Comparison of ENCODE assay signal across 13 cellular contexts in the genomic region with DNA sequence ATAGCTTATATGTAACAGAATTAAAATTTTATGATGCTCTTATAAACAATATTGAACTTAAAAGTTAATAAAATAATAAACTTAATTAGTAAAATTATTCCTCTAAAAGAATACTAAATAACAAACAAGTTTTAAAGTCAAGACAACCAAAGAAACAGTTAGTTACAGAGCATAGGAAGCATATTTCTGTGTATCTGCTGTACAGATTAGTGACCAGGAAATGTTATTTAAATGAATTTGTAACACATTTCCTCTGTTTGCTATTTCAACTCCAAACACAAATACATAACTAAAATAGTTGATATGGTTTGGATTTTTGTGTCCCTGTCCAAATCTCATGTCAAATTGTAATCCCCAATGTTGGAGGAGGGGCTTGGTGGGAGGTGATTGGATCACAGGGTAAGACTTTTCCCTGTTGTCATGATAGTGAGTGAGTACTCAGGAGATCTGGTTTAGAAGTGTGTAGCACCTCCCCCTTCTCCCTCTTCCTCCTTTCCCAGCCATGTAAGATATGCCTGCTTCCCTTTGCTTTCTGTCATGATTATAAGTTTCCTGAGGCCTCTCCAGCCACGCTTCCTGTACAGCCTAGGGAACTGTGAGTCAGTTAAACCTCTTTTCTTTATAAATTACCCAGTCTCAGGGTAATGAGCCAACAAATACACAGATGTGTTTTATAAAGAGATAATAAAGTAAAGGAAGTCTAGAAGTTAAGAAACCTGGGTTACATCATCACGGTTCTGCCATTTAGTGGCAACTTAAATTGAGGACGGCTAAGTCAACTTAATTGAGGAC. TPM values are rescaled to one million over a fixed set of nuclear protein-coding genes. Genes with fewer than 3 reads are reported as not detected.
A peak's percentile ranks its signal among the peaks of the same experiment; 100 is the strongest.
DNase-seq lines count a peak whose midpoint lies in the region; ATAC-seq, FAIRE-seq and TF ChIP-seq lines count a peak whose summit lies in the region.
"Had no signal": no experiment of that assay in that cellular context is flagged by ENCODE, and none has a peak within 500 bp of the region (broad histone marks: within the 10 kb centered on the region; RNA-seq: fewer than 3 reads in every experiment).

No MANE protein-coding gene starts in this region.

- H3K4me2 ChIP-seq in smooth muscle cell = no peak overlapping the region

- peak overlapping the region; percentile 13 for H3K27ac Mint-ChIP-seq in activated T-cell treated with anti-CD3 and anti-CD28 coated beads, Interleukin-2, amount 50 U/mL, for 24 hours
- H3K27ac Mint-ChIP-seq: activated naive CD8-positive, alpha-beta T cell treated with anti-CD3 and anti-CD28 coated beads, Interleukin-2, amount 10 ng/mL, durations not matched to agents 7 days and 5 days; T-helper 2 cell treated with Interferon-gamma antibody and Interleukin-4, amounts not matched to agents 5 μg/mL and 100 μg/mL, for 36 hours had no signal

- no peaks in the 10 kb centered on the region for H3K36me3 Mint-ChIP-seq in activated T-cell treated with anti-CD3 and anti-CD28 coated beads, Interleukin-2, amount 50 U/mL, for 24 hours (ENCODE audit: low read depth)

- H3K36me3 ChIP-seq in SK-N-MC (ENCODE audit: insufficient read depth, low read length) (no peaks in the 10 kb centered on the region; the same call in 1 of the 2 replicates), left ventricle myocardium inferior (no peaks in the 10 kb centered on the region), smooth muscle cell (ENCODE audit: low read depth) (no peaks in the 10 kb centered on the region), vagina (no peaks in the 10 kb centered on the region)

- no peak for ATAC-seq in HG03342 (IDR thresholded peaks at IDR 0.05; ENCODE audit: unreplicated experiment)
- ATAC-seq: sciatic nerve had no signal

- TF ChIP-seq POLR2A in vagina (IDR thresholded peaks at IDR 0.05) = no peak

- no peaks in the 10 kb centered on the region for H3K9me3 Mint-ChIP-seq in activated T-cell treated with anti-CD3 and anti-CD28 coated beads, Interleukin-2, amount 50 U/mL, for 24 hours
- H3K9me3 Mint-ChIP-seq: T-helper 2 cell treated with Interferon-gamma antibody and Interleukin-4, amounts not matched to agents 5 μg/mL and 100 μg/mL, for 36 hours had no signal

- H3K79me2 ChIP-seq in smooth muscle cell (ENCODE audit: low read depth) = peaks cover 100% of the 10 kb centered on the region

- H3K4me1 Mint-ChIP-seq in activated T-cell treated with anti-CD3 and anti-CD28 coated beads, Interleukin-2, amount 50 U/mL, for 24 hours (ENCODE audit: low read depth) = peaks cover 38% of the 10 kb centered on the region

- H3K27me3 ChIP-seq in left ventricle myocardium inferior (ENCODE audit: low read depth) = no peaks in the 10 kb centered on the region
- H3K27me3 ChIP-seq in smooth muscle cell (ENCODE audit: low read depth) = no peaks in the 10 kb centered on the region
- no peaks in the 10 kb centered on the region for H3K27me3 ChIP-seq in vagina

- WGBS in smooth muscle cell (ENCODE audit: low lambda C conversion rate) = 49% methylated on average over 3 of the region's 3 CpGs

- no peak for FAIRE-seq in D721Med (lab: Jason Lieb, UNC)

- intact Hi-C loops in left ventricle myocardium inferior (cut with micrococcal nuclease) = loop anchor here (10.0 kb wide), 1 partner anchor 52 kb away; a partner anchor contains a TSS
- intact Hi-C loops in vagina (cut with DNase I) = no loop called here

- H3K9ac ChIP-seq in SK-N-MC (ENCODE audit: insufficient read length) (no peak overlapping the region), smooth muscle cell (ENCODE audit: low read depth) (no peak overlapping the region)

- no peak overlapping the region for H3K4me3 Mint-ChIP-seq in activated T-cell treated with anti-CD3 and anti-CD28 coated beads, Interleukin-2, amount 50 U/mL, for 24 hours
- H3K4me3 Mint-ChIP-seq: activated naive CD8-positive, alpha-beta T cell treated with anti-CD3 and anti-CD28 coated beads, Interleukin-2, amount 10 ng/mL, durations not matched to agents 7 days and 5 days; T-helper 2 cell treated with Interferon-gamma antibody and Interleukin-4, amounts not matched to agents 5 μg/mL and 100 μg/mL, for 36 hours had no signal

- H3K9me3 ChIP-seq in SK-N-MC (ENCODE audit: low read depth, low read length) (peaks cover 2% of the 10 kb centered on the region; the same call in 1 of the 2 replicates), left ventricle myocardium inferior (replicated peaks) (peaks cover 4% of the 10 kb centered on the region), smooth muscle cell (replicated peaks; ENCODE audit: low read depth) (no peaks in the 10 kb centered on the region), vagina (no peaks in the 10 kb centered on the region)

- TF ChIP-seq CTCF in left ventricle myocardium inferior (IDR thresholded peaks at IDR 0.05; ENCODE audit: borderline replicate concordance) = no peak
- TF ChIP-seq CTCF in smooth muscle cell (IDR thresholded peaks at IDR 0.05; ENCODE audit: borderline replicate concordance, insufficient read depth, poor library complexity, severe bottlenecking) = no peak
- no peak for TF ChIP-seq CTCF in D721Med (IDR thresholded peaks at IDR 0.05; ENCODE audit: insufficient read depth, missing control alignments)
- no peak for TF ChIP-seq CTCF in vagina (IDR thresholded peaks at IDR 0.05)

- H3K27ac ChIP-seq in SK-N-MC (peak overlapping the region; percentile 88), left ventricle myocardium inferior (replicated peaks) (peak overlapping the region; percentile 61), smooth muscle cell (ENCODE audit: low read depth) (peak overlapping the region; percentile 44), vagina (no peak overlapping the region)

- no peak for DNase-seq in activated T-cell treated with anti-CD3 and anti-CD28 coated beads, Interleukin-2, amount 50 U/mL, for 24 hours
- no peak for DNase-seq in activated T-cell treated with anti-CD3 and anti-CD28 coated beads, Interleukin-2, amount 50 U/mL, for 48 hours
- DNase-seq in SK-N-MC (ENCODE audit: low read depth, low spot score) (peak; percentile 74), left ventricle myocardium inferior (no peak), smooth muscle cell (lab: John Stamatoyannopoulos, UW; ENCODE audit: unreplicated experiment) (no peak), D721Med (ENCODE audit: insufficient read length, low spot score) (no peak), vagina (ENCODE audit: extremely low spot score in 2 of 2) (no peak)
- DNase-seq: activated naive CD8-positive, alpha-beta T cell treated with anti-CD3 and anti-CD28 coated beads, Interleukin-2, amount 10 ng/mL, durations not matched to agents 7 days and 5 days; glutamatergic neuron; stimulated activated naive CD4-positive, alpha-beta T cell had no signal

- peaks cover 77% of the 10 kb centered on the region for H4K20me1 ChIP-seq in smooth muscle cell (ENCODE audit: low read depth)

- no peak overlapping the region for H2AFZ ChIP-seq in smooth muscle cell (ENCODE audit: low read depth)

- H3K4me1 ChIP-seq in left ventricle myocardium inferior (peaks cover 73% of the 10 kb centered on the region), smooth muscle cell (ENCODE audit: low read depth) (peaks cover 15% of the 10 kb centered on the region), vagina (peaks cover 37% of the 10 kb centered on the region)

- H3F3A ChIP-seq in smooth muscle cell (ENCODE audit: low read depth) = no peaks in the 10 kb centered on the region

- H3K4me3 ChIP-seq in SK-N-MC (no peak overlapping the region), left ventricle myocardium inferior (no peak overlapping the region), smooth muscle cell (no peak overlapping the region), vagina (no peak overlapping the region)

- no peaks in the 10 kb centered on the region for H3K27me3 Mint-ChIP-seq in activated T-cell treated with anti-CD3 and anti-CD28 coated beads, Interleukin-2, amount 50 U/mL, for 24 hours
- H3K27me3 Mint-ChIP-seq: activated naive CD8-positive, alpha-beta T cell treated with anti-CD3 and anti-CD28 coated beads, Interleukin-2, amount 10 ng/mL, durations not matched to agents 7 days and 5 days had no signal

RNA-seq across cellular contexts. Expression of a gene that starts 51.8 kb away (rescaled TPM):
- total RNA-seq in left ventricle myocardium inferior (30.2 TPM), smooth muscle cell (45.5 and 56.2 TPM in 2 replicates), vagina (49.4 TPM)
- 27.2 and 42.4 TPM in 2 replicates for polyA plus RNA-seq in smooth muscle cell
